Comparison of ENCODE assay signal across 8 cellular contexts in genomic region chrX:38879631-38880220, GRCh38.
DNase-seq lines count a peak whose midpoint lies in the region; ATAC-seq and TF ChIP-seq lines count a peak whose summit lies in the region.

No MANE protein-coding gene starts in this region.

- intact Hi-C loops in heart left ventricle (cut with DNase I): no loop called here

- 58 to 74% (median 65%) methylated on average over 4 of the region's 4 CpGs for WGBS in heart left ventricle, 4 donors

- peaks cover 0 to 8% (median 0%) of the 10 kb centered on the region in 9 donors for H3K27me3 ChIP-seq in heart left ventricle

- TF ChIP-seq CTCF in heart left ventricle (IDR thresholded peaks at IDR 0.05): no peak

- H3K27ac ChIP-seq in heart left ventricle: peak overlapping the region in 3 of 12 donors; percentile 12 to 43 (median 34)

- peaks cover 0 to 10% (median 0%) of the 10 kb centered on the region in 12 donors for H3K4me1 ChIP-seq in heart left ventricle

- ATAC-seq in GM18868 (IDR thresholded peaks at IDR 0.05; ENCODE audit: unreplicated experiment) (peak; percentile 75), HG02870 (IDR thresholded peaks at IDR 0.05; ENCODE audit: unreplicated experiment) (peak; percentile 48), heart left ventricle (peak in 3 of 4 donors; percentile 55 to 72 (median 65)), HG02885 (IDR thresholded peaks at IDR 0.05; ENCODE audit: poor library complexity, unreplicated experiment) (no peak), HG03565 (IDR thresholded peaks at IDR 0.05; ENCODE audit: unreplicated experiment) (no peak)

- H3K36me3 ChIP-seq in heart left ventricle: no peaks in the 10 kb centered on the region

- no peak overlapping the region for H3K4me3 ChIP-seq in heart left ventricle

- H3K9me3 ChIP-seq in heart left ventricle: no peaks in the 10 kb centered on the region

- no peak for TF ChIP-seq POLR2A in heart left ventricle (IDR thresholded peaks at IDR 0.05)

- DNase-seq in NCI-H2029 treated with DMSO at 0.1 percent for 48 hours (lab: John Stamatoyannopoulos, UW): peak; percentile 10
- DNase-seq in heart left ventricle: peak in 4 of 5 donors; percentile 14 to 64 (median 37)
- DNase-seq in SKM-1 (lab: John Stamatoyannopoulos, UW; ENCODE audit: unreplicated experiment): no peak
- DNase-seq in middle frontal gyrus (ENCODE audit: extremely low spot score, low spot score): no peak

Comparison
In these comparisons a context has a peak if more than half of its experiments do, and no peak if none do; other contexts are left out.
1. ATAC-seq: peak in GM18868 (single experiment), HG02870 (single experiment) and heart left ventricle (3 of 4); none in HG02885 (single experiment) and HG03565 (single experiment).
2. DNase-seq: peak in NCI-H2029 treated with DMSO at 0.1 percent for 48 hours (single experiment) and heart left ventricle (4 of 5); none in SKM-1 (single experiment) and middle frontal gyrus (single experiment).